In genomic region chr4:87100093-87100634, GRCh38 we compare ENCODE assay signal across 22 cellular contexts.
A peak's percentile ranks its signal among the peaks of the same experiment; 100 is the strongest.
DNase-seq lines count a peak whose midpoint lies in the region; ATAC-seq, FAIRE-seq and TF ChIP-seq lines count a peak whose summit lies in the region.
"Had no signal": no experiment of that assay in that cellular context is flagged by ENCODE, and none has a peak within 500 bp of the region (broad histone marks: within the 10 kb centered on the region; RNA-seq: fewer than 3 reads in every experiment).

No MANE protein-coding gene starts in this region.

- H4K20me1 ChIP-seq in astrocyte (ENCODE audit: insufficient read depth, low read length): peaks cover 15% of the 10 kb centered on the region

- peaks cover 11% of the 10 kb centered on the region for H3K4me1 ChIP-seq in astrocyte (ENCODE audit: insufficient read depth, low read length)

- H3K27me3 ChIP-seq in astrocyte (ENCODE audit: insufficient read depth, low read length) (peaks cover 21% of the 10 kb centered on the region), brain microvascular endothelial cell (replicated peaks) (no peaks in the 10 kb centered on the region)
- H3K27me3 ChIP-seq: heart left ventricle, right atrium auricular region, suprapubic skin had no signal

- POLR2A ChIA-PET in naive thymus-derived CD8-positive, alpha-beta T cell (lab: Charles Lee): no interaction called here

- H3K4me2 ChIP-seq in astrocyte (ENCODE audit: low read length): no peak overlapping the region

- H3K27ac Mint-ChIP-seq in CD14-positive monocyte (peak overlapping the region in 5 of 7 donors; percentile 1 to 55 (median 15)), astrocyte (ENCODE audit: unreplicated experiment) (peak overlapping the region; percentile 5)
- peak overlapping the region; percentile 12 to 99 (median 88) for H3K27ac Mint-ChIP-seq in naive thymus-derived CD8-positive, alpha-beta T cell
- H3K27ac Mint-ChIP-seq: activated naive CD8-positive, alpha-beta T cell treated with anti-CD3 and anti-CD28 coated beads, Interleukin-2, amount 10 ng/mL, durations not matched to agents 7 days and 5 days had no signal

- no peak overlapping the region for H3K4me3 Mint-ChIP-seq in CD14-positive monocyte
- H3K4me3 Mint-ChIP-seq in astrocyte (ENCODE audit: unreplicated experiment): no peak overlapping the region
- H3K4me3 Mint-ChIP-seq in naive thymus-derived CD8-positive, alpha-beta T cell: no peak overlapping the region
- H3K4me3 Mint-ChIP-seq: activated naive CD8-positive, alpha-beta T cell treated with anti-CD3 and anti-CD28 coated beads, Interleukin-2, amount 10 ng/mL, durations not matched to agents 7 days and 5 days; activated T-cell treated with anti-CD3 and anti-CD28 coated beads, Interleukin-2, amount 50 U/mL, for 24 hours; brain had no signal

- in situ Hi-C loops in Caki2 (cut with HindIII; ENCODE audit: low pct_unique_long_range_greater_than_20kb, low sequenced_read_pairs) (no loop called here), brain microvascular endothelial cell (cut with HindIII; ENCODE audit: low pct_ligation_motif_present, low sequenced_read_pairs) (loop anchor here (25.0 kb wide), 1 partner anchor 163 kb away; the partner anchor contains the start of gene AFF1)

- DNase-seq in CD14-positive monocyte (ENCODE audit: low spot score) (no peak), Caki2 (ENCODE audit: low read depth) (peak; percentile 16), astrocyte (ENCODE audit: low read depth) (no peak), SIG-M5 treated with dmso at 0.1 percent for 504 hours (lab: John Stamatoyannopoulos, UW; ENCODE audit: unreplicated experiment) (no peak), RCC 7860 (ENCODE audit: low spot score) (no peak), brain microvascular endothelial cell (no peak)
- no peak for DNase-seq in naive thymus-derived CD8-positive, alpha-beta T cell
- DNase-seq: activated naive CD8-positive, alpha-beta T cell treated with anti-CD3 and anti-CD28 coated beads, Interleukin-2, amount 10 ng/mL, durations not matched to agents 7 days and 5 days; activated T-cell treated with anti-CD3 and anti-CD28 coated beads, Interleukin-2, amount 50 U/mL, for 24 hours; DND-41; heart left ventricle; NCI-H2107; NCI-H524 treated with DMSO at 0.1 percent for 48 hours had no signal

- H3K9me3 Mint-ChIP-seq in CD14-positive monocyte (no peaks in the 10 kb centered on the region), astrocyte (ENCODE audit: unreplicated experiment) (no peaks in the 10 kb centered on the region)
- H3K9me3 Mint-ChIP-seq in naive thymus-derived CD8-positive, alpha-beta T cell: no peaks in the 10 kb centered on the region
- H3K9me3 Mint-ChIP-seq: activated naive CD8-positive, alpha-beta T cell treated with anti-CD3 and anti-CD28 coated beads, Interleukin-2, amount 10 ng/mL, durations not matched to agents 7 days and 5 days; activated T-cell treated with anti-CD3 and anti-CD28 coated beads, Interleukin-2, amount 50 U/mL, for 24 hours; brain had no signal

- no peak overlapping the region for H2AFZ ChIP-seq in astrocyte (ENCODE audit: low read depth, low read length)

- no peak for FAIRE-seq in astrocyte (lab: Jason Lieb, UNC)
- FAIRE-seq in RCC 7860 (lab: Jason Lieb, UNC): no peak
- FAIRE-seq: endothelial cell of umbilical vein had no signal

- ATAC-seq in naive thymus-derived CD8-positive, alpha-beta T cell: no peak
- no peak for ATAC-seq in HG03097 (IDR thresholded peaks at IDR 0.05; ENCODE audit: low FRiP score, unreplicated experiment)
- ATAC-seq: activated CD4-positive, CD25-positive, alpha-beta regulatory T cell treated with anti-CD3 and anti-CD28 coated beads, Interleukin-2, amount 50 U/mL, for 24 hours; HCT116 had no signal

- TF ChIP-seq CTCF in CD14-positive monocyte (IDR thresholded peaks at IDR 0.05) (no peak), astrocyte (IDR thresholded peaks at IDR 0.05; ENCODE audit: insufficient read depth, low read depth, low read length) (no peak), brain microvascular endothelial cell (IDR thresholded peaks at IDR 0.05; ENCODE audit: low read depth, low read length, missing control alignments) (no peak)

- H3K9me3 ChIP-seq in astrocyte (ENCODE audit: insufficient read depth, low read depth, low read length): no peaks in the 10 kb centered on the region
- H3K9me3 ChIP-seq: heart left ventricle, right atrium auricular region, suprapubic skin had no signal

- peaks cover 40 to 47% of the 10 kb centered on the region in 2 donors for H3K36me3 Mint-ChIP-seq in CD14-positive monocyte
- peaks cover 5% of the 10 kb centered on the region for H3K36me3 Mint-ChIP-seq in astrocyte (ENCODE audit: low read depth, unreplicated experiment)
- peaks cover 0 to 15% (median 6%) of the 10 kb centered on the region in 3 donors for H3K36me3 Mint-ChIP-seq in naive thymus-derived CD8-positive, alpha-beta T cell
- H3K36me3 Mint-ChIP-seq: brain had no signal

- H3K27ac ChIP-seq in astrocyte (ENCODE audit: low read depth, low read length) (no peak overlapping the region), brain microvascular endothelial cell (no peak overlapping the region)
- H3K27ac ChIP-seq: C4-2B, coronary artery, right atrium auricular region, suprapubic skin had no signal

- no peaks in the 10 kb centered on the region for H3K79me2 ChIP-seq in astrocyte (ENCODE audit: insufficient read depth, low read length)

- no peaks in the 10 kb centered on the region for H3K27me3 Mint-ChIP-seq in CD14-positive monocyte (ENCODE audit: low read depth in 3 of 3)
- H3K27me3 Mint-ChIP-seq in astrocyte (ENCODE audit: low read depth, unreplicated experiment): no peaks in the 10 kb centered on the region
- no peaks in the 10 kb centered on the region for H3K27me3 Mint-ChIP-seq in naive thymus-derived CD8-positive, alpha-beta T cell
- H3K27me3 Mint-ChIP-seq: activated naive CD8-positive, alpha-beta T cell treated with anti-CD3 and anti-CD28 coated beads, Interleukin-2, amount 10 ng/mL, durations not matched to agents 7 days and 5 days; activated T-cell treated with anti-CD3 and anti-CD28 coated beads, Interleukin-2, amount 50 U/mL, for 24 hours; brain had no signal

- H3K4me3 ChIP-seq in astrocyte (ENCODE audit: insufficient read depth, low read depth, low read length): no peak overlapping the region
- H3K4me3 ChIP-seq in brain microvascular endothelial cell (ENCODE audit: low read depth, low read length): no peak overlapping the region
- H3K4me3 ChIP-seq: coronary artery, heart left ventricle, right atrium auricular region, suprapubic skin had no signal

- intact Hi-C loops in CD14-positive monocyte (cut with micrococcal nuclease): no loop called here

- H3K4me1 Mint-ChIP-seq in CD14-positive monocyte (peaks cover 6% of the 10 kb centered on the region), astrocyte (ENCODE audit: low read depth, unreplicated experiment) (peaks cover 31% of the 10 kb centered on the region)
- H3K4me1 Mint-ChIP-seq in naive thymus-derived CD8-positive, alpha-beta T cell: peaks cover 27 to 36% (median 36%) of the 10 kb centered on the region in 4 donors

- H3K9ac ChIP-seq in astrocyte (ENCODE audit: low read length): no peak overlapping the region

- no peaks in the 10 kb centered on the region for H3K36me3 ChIP-seq in astrocyte (ENCODE audit: insufficient read depth, low read length)
- H3K36me3 ChIP-seq in brain microvascular endothelial cell (replicated peaks): no peaks in the 10 kb centered on the region

Comparison
In these comparisons a context has a peak if more than half of its experiments do, and no peak if none do; other contexts are left out.
1. H3K27ac Mint-ChIP-seq: peak in every context shown above with its lines; median percentile 88 in naive thymus-derived CD8-positive, alpha-beta T cell; 15 in CD14-positive monocyte; 5 in astrocyte.